9 cellular contexts compared by ENCODE assay signal in the genomic region with DNA sequence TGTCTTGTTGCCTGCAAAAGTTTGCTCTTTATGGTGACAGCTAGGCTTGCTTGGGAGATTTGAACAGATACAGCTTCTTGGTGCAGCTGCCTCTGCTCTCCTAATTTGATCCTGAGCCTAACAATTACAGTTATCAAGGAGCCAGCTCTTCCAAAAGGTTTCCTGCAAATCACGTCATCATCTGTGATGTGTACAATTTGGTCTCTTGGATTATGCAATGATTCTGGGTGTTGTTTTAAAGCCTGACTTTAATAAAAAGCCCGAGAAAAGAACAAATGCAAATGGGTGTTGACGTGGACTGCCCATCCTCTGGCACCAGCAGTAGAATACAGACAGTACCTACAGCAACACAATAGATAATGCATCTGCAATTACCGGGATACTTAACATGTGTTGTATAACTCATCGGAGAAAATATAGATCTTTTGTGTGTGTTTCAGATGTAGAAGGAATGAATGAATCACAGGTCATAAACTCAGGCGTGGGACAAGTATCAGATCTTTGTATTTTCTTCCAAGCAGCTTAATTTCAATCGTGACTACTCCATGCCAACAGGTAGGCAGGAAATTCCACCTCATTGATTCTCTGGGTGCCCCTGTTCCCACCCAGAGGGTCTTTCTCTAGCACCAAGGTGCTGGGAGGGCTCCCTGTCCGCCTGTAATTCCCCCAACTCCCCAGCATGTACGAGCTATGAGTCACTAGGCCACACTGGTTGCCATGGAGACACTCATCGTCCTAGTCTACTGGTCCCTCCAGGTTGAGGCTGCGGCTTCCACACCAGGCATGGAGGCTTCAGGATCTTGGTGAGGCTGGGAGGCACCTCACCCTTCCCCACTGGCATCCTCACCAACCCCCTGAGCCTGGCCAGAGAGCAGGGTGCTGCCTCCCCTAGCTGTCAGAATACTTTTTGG.
DNase-seq lines count a peak whose midpoint lies in the region; ATAC-seq and TF ChIP-seq lines count a peak whose summit lies in the region.
"Had no signal": no experiment of that assay in that cellular context is flagged by ENCODE, and none has a peak within 500 bp of the region (broad histone marks: within the 10 kb centered on the region; RNA-seq: fewer than 3 reads in every experiment).

No MANE protein-coding gene starts in this region.

- no peak overlapping the region for H3K4me3 Mint-ChIP-seq in CD4-positive, alpha-beta T cell
- H3K4me3 Mint-ChIP-seq in activated CD4-positive, alpha-beta memory T cell treated with anti-CD3 and anti-CD28 coated beads, Interleukin-2, amount 10 ng/mL, durations not matched to agents 7 days and 5 days: no peak overlapping the region
- H3K4me3 Mint-ChIP-seq: CD14-positive monocyte had no signal

- DNase-seq in NCI-H526 (lab: John Stamatoyannopoulos, UW): peak; percentile 14 to 53
- DNase-seq in NCI-H526 treated with DMSO at 0.1 percent for 48 hours (lab: John Stamatoyannopoulos, UW): no peak
- peak; percentile 31 for DNase-seq in RKO (ENCODE audit: low spot score)
- DNase-seq in left ventricle myocardium superior: peak; percentile 39
- peak; percentile 21 for DNase-seq in transverse colon
- no peak for DNase-seq in CD4-positive, alpha-beta T cell
- no peak for DNase-seq in stimulated activated CD4-positive, alpha-beta T cell treated with anti-CD3 and anti-CD28 coated beads, Interleukin-2, amount 100 ng/mL, for 48 hours
- DNase-seq in activated CD4-positive, alpha-beta memory T cell treated with anti-CD3 and anti-CD28 coated beads, Interleukin-2, amount 10 ng/mL, durations not matched to agents 7 days and 5 days: no peak

- H3K9me3 ChIP-seq in transverse colon: no peaks in the 10 kb centered on the region
- no peaks in the 10 kb centered on the region for H3K9me3 ChIP-seq in CD4-positive, alpha-beta T cell (ENCODE audit: control insufficient read depth, low read length)

- no peaks in the 10 kb centered on the region for H3K4me1 Mint-ChIP-seq in CD4-positive, alpha-beta T cell (ENCODE audit: low read depth)
- H3K4me1 Mint-ChIP-seq in activated CD4-positive, alpha-beta memory T cell treated with anti-CD3 and anti-CD28 coated beads, Interleukin-2, amount 10 ng/mL, durations not matched to agents 7 days and 5 days: no peaks in the 10 kb centered on the region
- H3K4me1 Mint-ChIP-seq: CD14-positive monocyte had no signal

- H3K4me3 ChIP-seq in transverse colon: no peak overlapping the region

- no peak for TF ChIP-seq CTCF in transverse colon (IDR thresholded peaks at IDR 0.05)
- TF ChIP-seq CTCF in CD4-positive, alpha-beta T cell (IDR thresholded peaks at IDR 0.05): no peak

- H3K36me3 ChIP-seq in transverse colon: no peaks in the 10 kb centered on the region

- no peak for TF ChIP-seq EP300 in transverse colon (IDR thresholded peaks at IDR 0.05; ENCODE audit: low read depth)

- CTCF ChIA-PET in CD4-positive, alpha-beta T cell (lab: Charles Lee): no interaction called here
- CTCF ChIA-PET in activated CD4-positive, alpha-beta memory T cell treated with anti-CD3 and anti-CD28 coated beads, Interleukin-2, amount 10 ng/mL, durations not matched to agents 7 days and 5 days (lab: Charles Lee): no interaction called here

- intact Hi-C loops in left ventricle myocardium superior (cut with micrococcal nuclease): no loop called here
- intact Hi-C loops in transverse colon (cut with DNase I; ENCODE audit: low total_unique reads): no loop called here
- intact Hi-C loops in CD4-positive, alpha-beta T cell (cut with DNase I, micrococcal nuclease): no loop called here

- peak; percentile 88 for ATAC-seq in left ventricle myocardium superior
- ATAC-seq in CD4-positive, alpha-beta T cell (ENCODE audit: poor library complexity): no peak

- H3K36me3 Mint-ChIP-seq in CD4-positive, alpha-beta T cell (ENCODE audit: low read depth): no peaks in the 10 kb centered on the region
- H3K36me3 Mint-ChIP-seq in activated CD4-positive, alpha-beta memory T cell treated with anti-CD3 and anti-CD28 coated beads, Interleukin-2, amount 10 ng/mL, durations not matched to agents 7 days and 5 days (ENCODE audit: low read depth): no peaks in the 10 kb centered on the region
- H3K36me3 Mint-ChIP-seq: CD14-positive monocyte had no signal

- POLR2A ChIA-PET in CD4-positive, alpha-beta T cell (lab: Charles Lee): no interaction called here
- POLR2A ChIA-PET in activated CD4-positive, alpha-beta memory T cell treated with anti-CD3 and anti-CD28 coated beads, Interleukin-2, amount 10 ng/mL, durations not matched to agents 7 days and 5 days (lab: Charles Lee): no interaction called here

- H3K27me3 ChIP-seq in transverse colon: no peaks in the 10 kb centered on the region
- H3K27me3 ChIP-seq in CD4-positive, alpha-beta T cell (ENCODE audit: control insufficient read depth, insufficient read depth, low read length): no peaks in the 10 kb centered on the region

- TF ChIP-seq POLR2A in transverse colon (IDR thresholded peaks at IDR 0.05): no peak

- no peak overlapping the region for H3K27ac Mint-ChIP-seq in CD4-positive, alpha-beta T cell
- H3K27ac Mint-ChIP-seq in activated CD4-positive, alpha-beta memory T cell treated with anti-CD3 and anti-CD28 coated beads, Interleukin-2, amount 10 ng/mL, durations not matched to agents 7 days and 5 days: no peak overlapping the region
- H3K27ac Mint-ChIP-seq: CD14-positive monocyte had no signal

- peaks cover 12% of the 10 kb centered on the region for H3K27me3 Mint-ChIP-seq in CD4-positive, alpha-beta T cell
- no peaks in the 10 kb centered on the region for H3K27me3 Mint-ChIP-seq in activated CD4-positive, alpha-beta memory T cell treated with anti-CD3 and anti-CD28 coated beads, Interleukin-2, amount 10 ng/mL, durations not matched to agents 7 days and 5 days

- in situ Hi-C loops in transverse colon (cut with MboI; ENCODE audit: low pct_ligation_motif_present in 1 of 4, low pct_unique_long_range_greater_than_20kb in 1 of 4, low sequenced_read_pairs in 3 of 4): no loop called here

- 65 to 73% methylated on average over 6 to 11 of the region's 11 CpGs for WGBS in transverse colon (ENCODE audit: low coverage in 1 of 2), 2 donors

- peak overlapping the region; percentile 15 to 63 (median 52) for H3K27ac ChIP-seq in transverse colon
- no peak overlapping the region for H3K27ac ChIP-seq in CD4-positive, alpha-beta T cell (ENCODE audit: low read depth, low read length)

- H3K9me3 Mint-ChIP-seq in CD4-positive, alpha-beta T cell: no peaks in the 10 kb centered on the region
- H3K9me3 Mint-ChIP-seq in activated CD4-positive, alpha-beta memory T cell treated with anti-CD3 and anti-CD28 coated beads, Interleukin-2, amount 10 ng/mL, durations not matched to agents 7 days and 5 days: no peaks in the 10 kb centered on the region
- H3K9me3 Mint-ChIP-seq: CD14-positive monocyte had no signal

- no peaks in the 10 kb centered on the region for H3K4me1 ChIP-seq in transverse colon

Comparison
In these comparisons a context has a peak if more than half of its experiments do, and no peak if none do; other contexts are left out.
1. DNase-seq: peak in NCI-H526 (2 of 2), RKO (single experiment), left ventricle myocardium superior (single experiment) and transverse colon (single experiment); none in NCI-H526 treated with DMSO at 0.1 percent for 48 hours (single experiment), CD4-positive, alpha-beta T cell (0 of 10), stimulated activated CD4-positive, alpha-beta T cell treated with anti-CD3 and anti-CD28 coated beads, Interleukin-2, amount 100 ng/mL, for 48 hours (0 of 2) and activated CD4-positive, alpha-beta memory T cell treated with anti-CD3 and anti-CD28 coated beads, Interleukin-2, amount 10 ng/mL, durations not matched to agents 7 days and 5 days (single experiment).